In genomic region chr18:66749475-66750035, GRCh38 we compare ENCODE assay signal across 3 cellular contexts.
TF ChIP-seq lines count a peak whose summit lies in the region.

No MANE protein-coding gene starts in this region.

TF ChIP-seq in A549, 52 proteins besides CTCF, POLR2A, EP300 and RAD21:
- peak; percentile 84 for TF ChIP-seq MAFK (IDR thresholded peaks at IDR 0.05; ENCODE audit: partially characterized antibody)
- TF ChIP-seq HMGXB4 (CRISPR knock-in tag; IDR thresholded peaks at IDR 0.05; ENCODE audit: borderline replicate concordance): no peak

TF ChIP-seq in IMR-90, 13 proteins besides CTCF, POLR2A, EP300 and RAD21 (continued from another document):
- no peak for TF ChIP-seq BHLHE40 (IDR thresholded peaks at IDR 0.05; ENCODE audit: low read depth, low read length)
TF ChIP-seq in IMR-90: peak in this region for 1.

TF ChIP-seq in H1, 55 proteins besides CTCF, POLR2A, EP300 and RAD21:
- TF ChIP-seq MAFK (IDR thresholded peaks at IDR 0.05; ENCODE audit: low read depth, low read length) (peak; percentile 29; the same call in 1 of the 2 replicates), CTBP2 (IDR thresholded peaks at IDR 0.05; ENCODE audit: borderline replicate concordance, insufficient read depth, insufficient read length, low read length) (no peak)
